Comparison of ENCODE assay signal across 22 cellular contexts in genomic region chr3:180277036-180277435, GRCh38.
A peak's percentile ranks its signal among the peaks of the same experiment; 100 is the strongest.
DNase-seq lines count a peak whose midpoint lies in the region; ATAC-seq and TF ChIP-seq lines count a peak whose summit lies in the region.
"Had no signal": no experiment of that assay in that cellular context is flagged by ENCODE, and none has a peak within 500 bp of the region (broad histone marks: within the 10 kb centered on the region; RNA-seq: fewer than 3 reads in every experiment).

No MANE protein-coding gene starts in this region.

- H3K9me3 Mint-ChIP-seq in endothelial cell (ENCODE audit: unreplicated experiment), result no peaks in the 10 kb centered on the region
- H3K9me3 Mint-ChIP-seq: activated T-cell treated with anti-CD3 and anti-CD28 coated beads, Interleukin-2, amount 50 U/mL, for 24 hours had no signal

- peaks cover 1% of the 10 kb centered on the region for H3K27me3 Mint-ChIP-seq in endothelial cell (ENCODE audit: unreplicated experiment)
- H3K27me3 Mint-ChIP-seq: activated CD4-positive, alpha-beta memory T cell treated with anti-CD3 and anti-CD28 coated beads for 36 hours; activated T-cell treated with anti-CD3 and anti-CD28 coated beads, Interleukin-2, amount 50 U/mL, for 24 hours had no signal

- H3K27ac Mint-ChIP-seq in endothelial cell (ENCODE audit: unreplicated experiment), result no peak overlapping the region
- H3K27ac Mint-ChIP-seq: activated CD4-positive, alpha-beta memory T cell treated with anti-CD3 and anti-CD28 coated beads for 36 hours; activated naive CD4-positive, alpha-beta T cell treated with anti-CD3 and anti-CD28 coated beads, Interleukin-2, amount 50 U/mL, for 72 hours; activated T-cell treated with anti-CD3 and anti-CD28 coated beads, Interleukin-2, amount 50 U/mL, for 24 hours had no signal

- ATAC-seq in HG03354 (IDR thresholded peaks at IDR 0.05; ENCODE audit: poor library complexity, severe bottlenecking, unreplicated experiment), result no peak
- ATAC-seq: activated naive CD4-positive, alpha-beta T cell treated with anti-CD3 and anti-CD28 coated beads, Interleukin-2, amount 50 U/mL, for 72 hours; esophagus mucosa; HCT116; heart right ventricle had no signal

- H3K36me3 Mint-ChIP-seq in endothelial cell (ENCODE audit: low read depth, unreplicated experiment), result no peaks in the 10 kb centered on the region
- H3K36me3 Mint-ChIP-seq: activated CD4-positive, alpha-beta memory T cell treated with anti-CD3 and anti-CD28 coated beads for 36 hours; activated naive CD4-positive, alpha-beta T cell treated with anti-CD3 and anti-CD28 coated beads, Interleukin-2, amount 50 U/mL, for 72 hours had no signal

- DNase-seq in NCI-H510A treated with DMSO at 0.1 percent for 48 hours (lab: John Stamatoyannopoulos, UW), result peak; percentile 27
- DNase-seq in NCI-H510A (lab: John Stamatoyannopoulos, UW), result no peak
- DNase-seq in RKO (ENCODE audit: low spot score), result peak; percentile 54
- DNase-seq in fibroblast of mammary gland (ENCODE audit: low read depth), result peak; percentile 60
- DNase-seq in SK-N-DZ (ENCODE audit: low spot score), result no peak
- no peak for DNase-seq in endothelial cell (ENCODE audit: low spot score)
- no peak for DNase-seq in stimulated activated CD4-positive, alpha-beta T cell treated with anti-CD3 and anti-CD28 coated beads, Interleukin-12 subunit alpha, Interleukin-12 subunit beta, amount 100 ng/mL, for 4 hours
- DNase-seq: activated CD4-positive, alpha-beta memory T cell treated with anti-CD3 and anti-CD28 coated beads for 36 hours; activated T-cell treated with anti-CD3 and anti-CD28 coated beads, Interleukin-2, amount 50 U/mL, for 24 hours; DND-41; dorsolateral prefrontal cortex; heart right ventricle; NCI-H1694 treated with DMSO at 0.1 percent for 48 hours; NCI-H748 treated with DMSO at 0.1 percent for 48 hours; retina; stimulated activated naive CD4-positive, alpha-beta T cell treated with Interleukin-2 at 50 U/mL for 16 hours; SW 1271; transverse colon had no signal

- no peak overlapping the region for H3K4me3 ChIP-seq in fibroblast of mammary gland (ENCODE audit: control insufficient read depth, low read depth, low read length)
- H3K4me3 ChIP-seq: dorsolateral prefrontal cortex, heart right ventricle, transverse colon had no signal

- H3K4me1 Mint-ChIP-seq in endothelial cell (ENCODE audit: unreplicated experiment), result no peaks in the 10 kb centered on the region

- no peak overlapping the region for H3K4me3 Mint-ChIP-seq in endothelial cell (ENCODE audit: unreplicated experiment)
- H3K4me3 Mint-ChIP-seq: activated CD4-positive, alpha-beta memory T cell treated with anti-CD3 and anti-CD28 coated beads for 36 hours; activated T-cell treated with anti-CD3 and anti-CD28 coated beads, Interleukin-2, amount 50 U/mL, for 24 hours had no signal

- no peak for TF ChIP-seq CTCF in fibroblast of mammary gland (conservative IDR thresholded peaks at IDR 0.05; ENCODE audit: control insufficient read depth, insufficient read depth, low read depth, low read length)
- no peak for TF ChIP-seq CTCF in endothelial cell (IDR thresholded peaks at IDR 0.05; ENCODE audit: unreplicated experiment)

Comparison
In these comparisons a context has a peak if more than half of its experiments do, and no peak if none do; other contexts are left out.
1. DNase-seq: peak in NCI-H510A treated with DMSO at 0.1 percent for 48 hours (single experiment), RKO (single experiment) and fibroblast of mammary gland (single experiment); none in NCI-H510A (single experiment), SK-N-DZ (single experiment), endothelial cell (single experiment) and stimulated activated CD4-positive, alpha-beta T cell treated with anti-CD3 and anti-CD28 coated beads, Interleukin-12 subunit alpha, Interleukin-12 subunit beta, amount 100 ng/mL, for 4 hours (single experiment).